8 cellular contexts compared by ENCODE assay signal in genomic region chr3:134308350-134308891, GRCh38. TPM values are rescaled to one million over a fixed set of nuclear protein-coding genes. Genes with fewer than 3 reads are reported as not detected.
DNase-seq lines count a peak whose midpoint lies in the region; ATAC-seq and TF ChIP-seq lines count a peak whose summit lies in the region.

No MANE protein-coding gene starts in this region.

- H3K4me1 ChIP-seq in uterus, result peaks cover 0 to 4% of the 10 kb centered on the region in 2 donors

- peak; percentile 70 for ATAC-seq in GM21526 (IDR thresholded peaks at IDR 0.05; ENCODE audit: low FRiP score, unreplicated experiment)
- ATAC-seq in left ventricle myocardium superior, result peak; percentile 67

- no peaks in the 10 kb centered on the region for H3K27me3 ChIP-seq in uterus

- H3K36me3 ChIP-seq in uterus, result no peaks in the 10 kb centered on the region

- no peak overlapping the region for H3K4me3 ChIP-seq in uterus

- peak overlapping the region; percentile 81 to 84 for H3K27ac ChIP-seq in uterus

- TF ChIP-seq CTCF in uterus (IDR thresholded peaks at IDR 0.05), result peak; percentile 99 to 100 (median 100)

- no peak for TF ChIP-seq POLR2A in uterus (IDR thresholded peaks at IDR 0.05)

- DNase-seq in C1 segment of cervical spinal cord (lab: John Stamatoyannopoulos, UW), result peak in 13 of 14 donors; percentile 44 to 84 (median 69)
- peak; percentile 46 for DNase-seq in NCI-H1092 (lab: John Stamatoyannopoulos, UW)
- peak; percentile 36 to 70 (median 55) for DNase-seq in T-helper 1 cell
- peak in 55 of 56 donors; percentile 28 to 93 (median 71) for DNase-seq in amygdala (lab: John Stamatoyannopoulos, UW)
- peak; percentile 83 for DNase-seq in left ventricle myocardium superior
- DNase-seq in retina, result peak; percentile 91
- peak; percentile 88 to 89 for DNase-seq in uterus

- intact Hi-C loops in left ventricle myocardium superior (cut with micrococcal nuclease), result loop anchor here (2.0 kb wide), 1 partner anchor 166 kb away; no protein-coding TSS in a partner anchor
- intact Hi-C loops in uterus (cut with DNase I; ENCODE audit: low total_unique reads), result loop anchor here (2.0 kb wide), 1 partner anchor 164 kb away; no protein-coding TSS in a partner anchor

- no peaks in the 10 kb centered on the region for H3K9me3 ChIP-seq in uterus

RNA-seq across cellular contexts. Expression of gene RYK, which starts 57.8 kb away (rescaled TPM):
- total RNA-seq in left ventricle myocardium superior, result 37.5 TPM
- total RNA-seq in uterus, result 100 to 1,000 TPM in 3 of 4 donors, 10 to 100 TPM in 1; 54.3 to 225 (median 138) TPM
